ENCODE assay signal across 33 cellular contexts in the genomic region with DNA sequence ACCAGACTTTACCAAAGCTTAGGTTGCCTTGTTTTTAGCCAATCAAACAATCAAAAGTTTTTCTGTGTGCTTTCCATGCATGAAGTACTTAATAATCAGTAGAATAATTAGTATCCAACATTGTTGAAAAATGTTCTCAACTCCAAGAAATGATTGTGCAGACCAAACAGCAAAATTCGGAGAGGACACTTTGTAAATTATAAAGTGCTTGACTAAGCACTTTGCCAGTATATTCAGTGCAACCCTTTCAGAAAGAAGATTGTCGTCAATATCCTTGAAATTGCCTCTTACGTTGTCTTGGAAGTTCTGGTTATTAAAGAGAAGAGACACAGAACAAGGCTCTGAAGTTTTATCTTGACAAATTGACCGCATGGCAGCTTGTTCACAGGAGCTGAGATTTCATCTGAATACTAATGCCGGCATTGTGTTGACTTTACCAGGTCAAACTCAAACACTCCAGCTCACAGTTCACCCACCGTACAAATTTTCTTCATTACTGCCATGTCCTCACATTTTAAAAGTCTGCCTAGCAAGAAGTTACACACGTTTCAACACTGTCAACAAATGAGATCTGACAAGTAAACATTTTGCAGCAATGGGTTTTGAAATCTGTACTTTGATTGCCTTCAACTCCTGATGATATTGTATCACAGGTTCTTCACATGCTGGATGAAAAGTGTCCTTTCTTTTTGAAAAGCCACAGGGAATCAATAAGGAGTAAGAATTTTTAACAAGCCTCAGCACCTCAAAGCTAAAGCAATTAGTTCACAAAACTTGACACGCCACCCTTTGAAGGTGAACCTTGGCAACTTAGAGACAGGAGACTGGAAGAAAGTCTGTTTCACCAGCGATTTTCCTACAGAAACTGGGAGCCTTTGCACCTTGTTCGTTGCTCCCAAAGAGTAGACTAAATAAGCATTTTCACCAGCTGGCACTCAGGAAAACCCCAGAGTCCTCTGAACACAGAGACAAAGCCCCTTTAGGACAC.
"Had no signal": no experiment of that assay in that cellular context is flagged by ENCODE, and none has a peak within 500 bp of the region (broad histone marks: within the 10 kb centered on the region; RNA-seq: fewer than 3 reads in every experiment).

No MANE protein-coding gene starts in this region.

- H3K4me1 ChIP-seq: ascending aorta, gastroesophageal sphincter, neural progenitor cell, testis, transverse colon had no signal

- H3K4me2 ChIP-seq: neural progenitor cell had no signal

- FAIRE-seq: endothelial cell of umbilical vein, TTC549, urothelium cell line had no signal

- H3K27me3 ChIP-seq: ascending aorta, brain microvascular endothelial cell, dorsolateral prefrontal cortex, gastroesophageal sphincter, neural progenitor cell, testis, transverse colon had no signal

- H2AFZ ChIP-seq: neural progenitor cell had no signal

- DNase-seq: activated CD4-positive, alpha-beta memory T cell treated with anti-CD3 and anti-CD28 coated beads, Interleukin-2, amount 10 ng/mL, durations not matched to agents 7 days and 5 days; activated CD4-positive, alpha-beta T cell treated with anti-CD3 and anti-CD28 coated beads, Interleukin-2, amount 10 ng/mL, durations not matched to agents 24 days and 14 days; activated CD4-positive, CD25-positive, alpha-beta regulatory T cell treated with anti-CD3 and anti-CD28 coated beads, Interleukin-2, amount 50 U/mL, for 72 hours; activated CD8-positive, alpha-beta memory T cell treated with anti-CD3 and anti-CD28 coated beads, Interleukin-2, amount 50 U/mL, for 48 hours; activated gamma-delta T cell; activated naive CD4-positive, alpha-beta T cell treated with anti-CD3 and anti-CD28 coated beads, Interleukin-2, amount 10 ng/mL, durations not matched to agents 7 days and 5 days; activated naive CD8-positive, alpha-beta T cell treated with anti-CD3 and anti-CD28 coated beads, Interleukin-2, amount 10 ng/mL, durations not matched to agents 7 days and 5 days; activated T-cell treated with anti-CD3 and anti-CD28 coated beads, Interleukin-2, amount 50 U/mL, for 24 hours; brain microvascular endothelial cell; dorsolateral prefrontal cortex; effector memory CD4-positive, alpha-beta T cell; head of caudate nucleus; hypothalamus; immature natural killer cell; mesendoderm; natural killer cell; occipital lobe; stimulated activated CD4-positive, alpha-beta T cell treated with anti-CD3 and anti-CD28 coated beads, Interleukin-12 subunit alpha, Interleukin-12 subunit beta, amount 100 ng/mL, for 4 hours; stimulated activated CD4-positive, alpha-beta T cell treated with anti-CD3 and anti-CD28 coated beads, Interleukin-4, amount 100 ng/mL, for 1 hour; stimulated activated naive CD8-positive, alpha-beta T cell treated with anti-CD3 and anti-CD28 coated beads, Interleukin-15, Interleukin-2, amounts not matched to agents 100 U/mL and 50 U/mL, for 24 hours; testis; transverse colon; WERI-Rb-1 had no signal

- H3K36me3 ChIP-seq: ascending aorta, brain microvascular endothelial cell, gastroesophageal sphincter, neural progenitor cell, transverse colon, WERI-Rb-1 had no signal

- H3K9me3 ChIP-seq: ascending aorta, gastroesophageal sphincter, testis, transverse colon had no signal

- H3K4me3 ChIP-seq: ascending aorta, coronary artery, dorsolateral prefrontal cortex, gastroesophageal sphincter, lung, neural progenitor cell, skin epidermis, testis, transverse colon had no signal

- ATAC-seq: gastroesophageal sphincter; natural killer cell; sciatic nerve; stimulated activated naive CD8-positive, alpha-beta T cell treated with anti-CD3 and anti-CD28 coated beads, Interleukin-15, Interleukin-2, amounts not matched to agents 100 U/mL and 50 U/mL, for 24 hours had no signal

- H3K27ac ChIP-seq: ascending aorta, brain microvascular endothelial cell, coronary artery, dorsolateral prefrontal cortex, gastroesophageal sphincter, neural progenitor cell, skin epidermis, testis, transverse colon, WERI-Rb-1 had no signal
